30 cellular contexts compared by ENCODE assay signal in the genomic region with DNA sequence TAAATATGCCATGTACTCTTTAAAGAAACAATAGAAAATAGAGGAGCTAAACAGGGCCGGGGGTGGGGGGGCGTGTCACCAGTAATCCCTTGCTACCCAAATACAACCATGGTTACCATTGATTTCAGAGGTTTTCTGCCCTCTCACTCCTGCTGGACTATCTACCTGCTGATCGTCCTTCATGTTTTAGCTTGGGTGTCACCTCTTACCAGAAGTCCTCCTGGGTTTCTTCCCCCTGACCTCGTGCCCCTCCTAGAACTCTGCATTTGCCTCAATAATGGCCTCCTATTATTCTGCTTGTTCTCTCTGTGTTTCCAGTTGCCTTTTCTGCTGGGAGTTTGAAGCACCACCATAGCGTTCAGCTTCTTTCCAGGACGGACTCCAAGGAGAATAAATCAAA. TPM values are rescaled to one million over a fixed set of nuclear protein-coding genes. Genes with fewer than 3 reads are reported as not detected.
"Had no signal": no experiment of that assay in that cellular context is flagged by ENCODE, and none has a peak within 500 bp of the region (broad histone marks: within the 10 kb centered on the region; RNA-seq: fewer than 3 reads in every experiment).

No MANE protein-coding gene starts in this region.

- H3K4me1 ChIP-seq: stomach, suprapubic skin, testis, thyroid gland, tibial artery, tibial nerve, transverse colon, upper lobe of right lung, uterus, vagina had no signal

- H3K4me3 ChIP-seq: stomach, suprapubic skin, testis, thoracic aorta, thyroid gland, tibial artery, tibial nerve, transverse colon, upper lobe of left lung, upper lobe of right lung, uterus, vagina had no signal

- H3K9me3 ChIP-seq: stomach, suprapubic skin, testis, thoracic aorta, thyroid gland, tibial artery, tibial nerve, transverse colon, upper lobe of left lung, upper lobe of right lung, uterus, vagina had no signal

- ATAC-seq: stimulated activated effector memory CD8-positive, alpha-beta T cell treated with anti-CD3 and anti-CD28 coated beads, Interleukin-12 subunit alpha, Interleukin-12 subunit beta, amount 100 ng/mL, for 72 hours; stimulated activated memory B cell treated with anti-CD40 and anti-IgM and Interleukin-4, amounts not matched to agents 10 μg/mL and 1 μg/mL and 100 μg/mL, for 72 hours; stimulated activated naive B cell treated with anti-CD40 and anti-IgM and Interleukin-4, amounts not matched to agents 10 μg/mL and 1 μg/mL and 100 μg/mL, for 72 hours; stimulated activated naive CD8-positive, alpha-beta T cell treated with anti-CD3 and anti-CD28 coated beads, Interleukin-15, amount 100 ng/mL, for 72 hours; stimulated activated naive CD8-positive, alpha-beta T cell treated with anti-CD3 and anti-CD28 coated beads, Interleukin-15, Interleukin-2, amounts not matched to agents 100 U/mL and 50 U/mL, for 24 hours; upper lobe of right lung had no signal

- H3K27me3 ChIP-seq: testis, thyroid gland, uterus, vagina had no signal

- H3K27ac Mint-ChIP-seq: stimulated activated effector memory CD8-positive, alpha-beta T cell treated with anti-CD3 and anti-CD28 coated beads, Interleukin-12 subunit alpha, Interleukin-12 subunit beta, amount 100 ng/mL, for 72 hours; stimulated activated memory B cell treated with anti-CD40 and anti-IgM and Interleukin-4, amounts not matched to agents 10 μg/mL and 1 μg/mL and 100 μg/mL, for 72 hours; stimulated activated naive B cell treated with anti-CD40 and anti-IgM and Interleukin-4, amounts not matched to agents 10 μg/mL and 1 μg/mL and 100 μg/mL, for 72 hours; stimulated activated naive CD8-positive, alpha-beta T cell treated with anti-CD3 and anti-CD28 coated beads, Interleukin-15, amount 100 ng/mL, for 72 hours; stimulated activated naive CD8-positive, alpha-beta T cell treated with anti-CD3 and anti-CD28 coated beads, Interleukin-15, Interleukin-2, amounts not matched to agents 100 ng/mL and 50 ng/mL, for 24 hours; type B pancreatic cell had no signal

- H3K36me3 Mint-ChIP-seq: stimulated activated effector memory CD8-positive, alpha-beta T cell treated with anti-CD3 and anti-CD28 coated beads, Interleukin-12 subunit alpha, Interleukin-12 subunit beta, amount 100 ng/mL, for 72 hours; stimulated activated memory B cell treated with anti-CD40 and anti-IgM and Interleukin-4, amounts not matched to agents 10 μg/mL and 1 μg/mL and 100 μg/mL, for 72 hours; stimulated activated naive B cell treated with anti-CD40 and anti-IgM and Interleukin-4, amounts not matched to agents 10 μg/mL and 1 μg/mL and 100 μg/mL, for 72 hours; type B pancreatic cell had no signal

- H3K4me1 Mint-ChIP-seq: stimulated activated memory B cell treated with anti-CD40 and anti-IgM and Interleukin-4, amounts not matched to agents 10 μg/mL and 1 μg/mL and 100 μg/mL, for 72 hours; stimulated activated naive B cell treated with anti-CD40 and anti-IgM and Interleukin-4, amounts not matched to agents 10 μg/mL and 1 μg/mL and 100 μg/mL, for 72 hours had no signal

- H3K36me3 ChIP-seq: stomach, suprapubic skin, thoracic aorta, thyroid gland, tibial artery, tibial nerve, transverse colon, upper lobe of left lung, upper lobe of right lung, uterus, vagina had no signal

- H3K9me3 Mint-ChIP-seq: stimulated activated effector memory CD8-positive, alpha-beta T cell treated with anti-CD3 and anti-CD28 coated beads, Interleukin-12 subunit alpha, Interleukin-12 subunit beta, amount 100 ng/mL, for 72 hours; stimulated activated memory B cell treated with anti-CD40 and anti-IgM and Interleukin-4, amounts not matched to agents 10 μg/mL and 1 μg/mL and 100 μg/mL, for 72 hours; stimulated activated naive B cell treated with anti-CD40 and anti-IgM and Interleukin-4, amounts not matched to agents 10 μg/mL and 1 μg/mL and 100 μg/mL, for 72 hours; stimulated activated naive CD8-positive, alpha-beta T cell treated with anti-CD3 and anti-CD28 coated beads, Interleukin-15, amount 100 ng/mL, for 72 hours; stimulated activated naive CD8-positive, alpha-beta T cell treated with anti-CD3 and anti-CD28 coated beads, Interleukin-15, Interleukin-2, amounts not matched to agents 100 ng/mL and 50 ng/mL, for 24 hours; type B pancreatic cell had no signal

- FAIRE-seq: urothelium cell line had no signal

- H3K4me3 Mint-ChIP-seq: stimulated activated effector memory CD8-positive, alpha-beta T cell treated with anti-CD3 and anti-CD28 coated beads, Interleukin-12 subunit alpha, Interleukin-12 subunit beta, amount 100 ng/mL, for 72 hours; stimulated activated memory B cell treated with anti-CD40 and anti-IgM and Interleukin-4, amounts not matched to agents 10 μg/mL and 1 μg/mL and 100 μg/mL, for 72 hours; stimulated activated naive B cell treated with anti-CD40 and anti-IgM and Interleukin-4, amounts not matched to agents 10 μg/mL and 1 μg/mL and 100 μg/mL, for 72 hours; stimulated activated naive CD8-positive, alpha-beta T cell treated with anti-CD3 and anti-CD28 coated beads, Interleukin-15, amount 100 ng/mL, for 72 hours; stimulated activated naive CD8-positive, alpha-beta T cell treated with anti-CD3 and anti-CD28 coated beads, Interleukin-15, Interleukin-2, amounts not matched to agents 100 ng/mL and 50 ng/mL, for 24 hours; type B pancreatic cell had no signal

- DNase-seq: stimulated activated CD4-positive, alpha-beta T cell treated with anti-CD3 and anti-CD28 coated beads, Interleukin-2, amount 100 ng/mL, for 48 hours; stimulated activated CD4-positive, alpha-beta T cell treated with anti-CD3 and anti-CD28 coated beads, Interleukin-4, amount 100 ng/mL, for 1 hour; stimulated activated CD4-positive, alpha-beta T cell treated with anti-CD3 and anti-CD28 coated beads, Interleukin-4, amount 100 ng/mL, for 24 hours; stimulated activated CD4-positive, alpha-beta T cell treated with anti-CD3 and anti-CD28 coated beads, Interleukin-4, amount 100 ng/mL, for 4 hours; stimulated activated CD8-positive, alpha-beta memory T cell treated with anti-CD3 and anti-CD28 coated beads, Interleukin-4, amount 100 ng/mL, for 48 hours; stimulated activated naive B cell treated with anti-CD40 and anti-IgM and Interleukin-4, amounts not matched to agents 10 μg/mL and 1 μg/mL and 100 μg/mL, for 72 hours; stimulated activated naive CD4-positive, alpha-beta T cell treated with Interleukin-2 at 50 U/mL for 16 hours; stimulated activated naive CD8-positive, alpha-beta T cell treated with anti-CD3 and anti-CD28 coated beads, Interleukin-15, amount 100 ng/mL, for 72 hours; stimulated activated naive CD8-positive, alpha-beta T cell treated with anti-CD3 and anti-CD28 coated beads, Interleukin-15, Interleukin-2, amounts not matched to agents 100 U/mL and 50 U/mL, for 24 hours; stomach; substantia nigra; testis; thyroid gland; tibial artery; transverse colon; trophoblast cell; upper lobe of left lung; uterus had no signal

- H3K27ac ChIP-seq: stomach, suprapubic skin, testis, thoracic aorta, thyroid gland, tibial artery, tibial nerve, transverse colon, upper lobe of left lung, upper lobe of right lung, uterus, vagina had no signal

RNA-seq across cellular contexts. Expression of a gene that starts 9.4 kb away (rescaled TPM):
- total RNA-seq: stomach, subcutaneous adipose tissue, suprapubic skin, temporal lobe, thoracic aorta, thyroid gland, tibial nerve, vagina had no signal
